ENCODE assay signal across 1 cellular context in the genomic region with DNA sequence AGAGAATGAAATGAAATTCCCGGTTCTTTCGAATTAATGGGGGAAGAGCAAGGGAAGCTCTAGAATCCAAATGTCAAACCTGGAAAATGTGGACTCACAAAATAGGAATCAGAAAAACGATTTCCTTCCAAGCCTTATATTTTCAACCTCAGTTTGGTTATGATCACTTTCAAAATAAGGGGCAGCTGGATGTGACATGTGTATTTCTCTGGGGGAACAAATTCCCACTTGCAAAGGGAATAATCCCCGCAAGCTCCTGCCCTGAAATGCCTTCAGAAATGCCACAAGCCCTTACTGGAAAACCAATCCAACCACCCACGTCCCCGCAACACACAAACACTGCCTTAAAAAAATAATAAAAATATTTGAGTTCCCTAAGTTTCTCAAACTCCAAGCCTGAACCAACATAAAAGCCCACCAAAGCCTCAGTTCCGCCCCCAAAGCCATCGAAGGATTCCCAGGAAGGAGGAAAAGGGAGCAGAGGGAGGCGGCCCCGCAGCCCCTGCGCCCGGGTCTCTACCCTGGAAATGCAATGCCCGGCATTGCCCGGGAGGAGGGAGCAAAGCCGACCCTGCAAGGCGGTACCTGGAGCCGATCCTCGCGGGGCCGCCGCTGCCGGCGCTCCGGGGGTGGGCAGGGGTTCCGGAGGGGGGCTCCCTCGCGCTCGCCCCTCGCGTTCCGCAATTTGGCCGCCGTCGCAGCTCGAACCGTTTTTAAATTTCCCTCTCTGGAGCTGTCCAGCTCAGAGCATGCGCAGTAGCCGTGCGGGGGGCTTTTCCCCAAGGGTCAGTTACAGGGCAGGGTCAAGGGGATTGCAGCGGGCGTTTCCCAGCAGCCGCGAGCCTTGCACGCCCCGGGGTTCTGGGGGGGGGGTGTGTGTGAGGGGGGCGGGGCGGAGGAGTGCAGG.
TF ChIP-seq lines count a peak whose summit lies in the region.

A gene with protein sequence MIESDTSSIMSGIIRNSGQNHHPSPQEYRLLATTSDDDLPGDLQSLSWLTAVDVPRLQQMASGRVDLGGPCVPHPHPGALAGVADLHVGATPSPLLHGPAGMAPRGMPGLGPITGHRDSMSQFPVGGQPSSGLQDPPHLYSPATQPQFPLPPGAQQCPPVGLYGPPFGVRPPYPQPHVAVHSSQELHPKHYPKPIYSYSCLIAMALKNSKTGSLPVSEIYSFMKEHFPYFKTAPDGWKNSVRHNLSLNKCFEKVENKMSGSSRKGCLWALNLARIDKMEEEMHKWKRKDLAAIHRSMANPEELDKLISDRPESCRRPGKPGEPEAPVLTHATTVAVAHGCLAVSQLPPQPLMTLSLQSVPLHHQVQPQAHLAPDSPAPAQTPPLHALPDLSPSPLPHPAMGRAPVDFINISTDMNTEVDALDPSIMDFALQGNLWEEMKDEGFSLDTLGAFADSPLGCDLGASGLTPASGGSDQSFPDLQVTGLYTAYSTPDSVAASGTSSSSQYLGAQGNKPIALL (minus strand): TSS at position 751 of the 907 bp plus-strand sequence. CDS start 963 bp downstream, outside the sequence.

TF ChIP-seq in SK-N-SH, 30 proteins besides CTCF, POLR2A, EP300 and RAD21 (continued from another document):
- TF ChIP-seq, protein P1, sequence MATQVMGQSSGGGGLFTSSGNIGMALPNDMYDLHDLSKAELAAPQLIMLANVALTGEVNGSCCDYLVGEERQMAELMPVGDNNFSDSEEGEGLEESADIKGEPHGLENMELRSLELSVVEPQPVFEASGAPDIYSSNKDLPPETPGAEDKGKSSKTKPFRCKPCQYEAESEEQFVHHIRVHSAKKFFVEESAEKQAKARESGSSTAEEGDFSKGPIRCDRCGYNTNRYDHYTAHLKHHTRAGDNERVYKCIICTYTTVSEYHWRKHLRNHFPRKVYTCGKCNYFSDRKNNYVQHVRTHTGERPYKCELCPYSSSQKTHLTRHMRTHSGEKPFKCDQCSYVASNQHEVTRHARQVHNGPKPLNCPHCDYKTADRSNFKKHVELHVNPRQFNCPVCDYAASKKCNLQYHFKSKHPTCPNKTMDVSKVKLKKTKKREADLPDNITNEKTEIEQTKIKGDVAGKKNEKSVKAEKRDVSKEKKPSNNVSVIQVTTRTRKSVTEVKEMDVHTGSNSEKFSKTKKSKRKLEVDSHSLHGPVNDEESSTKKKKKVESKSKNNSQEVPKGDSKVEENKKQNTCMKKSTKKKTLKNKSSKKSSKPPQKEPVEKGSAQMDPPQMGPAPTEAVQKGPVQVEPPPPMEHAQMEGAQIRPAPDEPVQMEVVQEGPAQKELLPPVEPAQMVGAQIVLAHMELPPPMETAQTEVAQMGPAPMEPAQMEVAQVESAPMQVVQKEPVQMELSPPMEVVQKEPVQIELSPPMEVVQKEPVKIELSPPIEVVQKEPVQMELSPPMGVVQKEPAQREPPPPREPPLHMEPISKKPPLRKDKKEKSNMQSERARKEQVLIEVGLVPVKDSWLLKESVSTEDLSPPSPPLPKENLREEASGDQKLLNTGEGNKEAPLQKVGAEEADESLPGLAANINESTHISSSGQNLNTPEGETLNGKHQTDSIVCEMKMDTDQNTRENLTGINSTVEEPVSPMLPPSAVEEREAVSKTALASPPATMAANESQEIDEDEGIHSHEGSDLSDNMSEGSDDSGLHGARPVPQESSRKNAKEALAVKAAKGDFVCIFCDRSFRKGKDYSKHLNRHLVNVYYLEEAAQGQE (IDR thresholded peaks at IDR 0.05; ENCODE audit: low read depth, low read length): peak; percentile 89
